8 cellular contexts compared by ENCODE assay signal in the genomic region with DNA sequence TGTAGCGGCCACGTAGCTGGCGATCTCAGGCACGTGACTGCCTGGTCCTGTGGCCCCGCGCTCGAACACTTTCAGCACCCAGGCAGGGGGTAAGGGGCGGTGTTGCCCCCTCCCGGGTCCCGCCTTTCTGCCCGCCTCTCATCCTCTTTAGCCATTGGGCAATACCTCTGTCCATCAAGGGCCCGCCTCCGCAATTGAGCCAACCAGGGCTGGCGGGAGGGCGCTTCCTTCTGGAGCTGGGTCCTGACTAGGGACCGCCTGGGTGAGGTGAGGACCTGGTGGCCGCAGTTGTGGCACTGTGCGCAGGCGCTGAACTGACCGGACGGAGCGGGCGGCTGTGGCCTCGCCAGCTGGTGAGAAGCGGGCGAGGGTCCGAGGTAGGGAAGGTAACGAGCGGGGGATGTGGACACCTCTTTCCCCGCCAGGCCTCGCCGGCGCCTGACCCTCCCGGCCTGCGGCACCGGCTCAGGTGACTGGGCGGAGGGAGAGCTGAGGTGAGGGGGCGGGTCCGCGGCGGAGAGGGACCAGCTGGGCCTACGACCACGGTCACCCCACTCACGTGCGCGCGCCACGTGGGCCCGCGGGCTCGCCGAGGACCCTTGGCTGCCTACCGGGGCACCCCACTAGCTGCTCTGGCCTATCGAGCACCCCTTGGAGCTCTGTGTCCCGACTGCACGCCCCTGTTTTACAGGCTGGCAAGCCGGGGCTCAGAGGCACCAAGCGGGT. TPM values are rescaled to one million over a fixed set of nuclear protein-coding genes. Genes with fewer than 3 reads are reported as not detected.
DNase-seq lines count a peak whose midpoint lies in the region; ATAC-seq and TF ChIP-seq lines count a peak whose summit lies in the region.

A gene with protein sequence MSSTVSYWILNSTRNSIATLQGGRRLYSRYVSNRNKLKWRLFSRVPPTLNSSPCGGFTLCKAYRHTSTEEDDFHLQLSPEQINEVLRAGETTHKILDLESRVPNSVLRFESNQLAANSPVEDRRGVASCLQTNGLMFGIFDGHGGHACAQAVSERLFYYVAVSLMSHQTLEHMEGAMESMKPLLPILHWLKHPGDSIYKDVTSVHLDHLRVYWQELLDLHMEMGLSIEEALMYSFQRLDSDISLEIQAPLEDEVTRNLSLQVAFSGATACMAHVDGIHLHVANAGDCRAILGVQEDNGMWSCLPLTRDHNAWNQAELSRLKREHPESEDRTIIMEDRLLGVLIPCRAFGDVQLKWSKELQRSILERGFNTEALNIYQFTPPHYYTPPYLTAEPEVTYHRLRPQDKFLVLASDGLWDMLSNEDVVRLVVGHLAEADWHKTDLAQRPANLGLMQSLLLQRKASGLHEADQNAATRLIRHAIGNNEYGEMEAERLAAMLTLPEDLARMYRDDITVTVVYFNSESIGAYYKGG (plus strand): TSS at position 228 of the 726 bp plus-strand sequence. CDS start 3,770 bp downstream, outside the sequence.

- H3K4me1 Mint-ChIP-seq in type B pancreatic cell (ENCODE audit: unreplicated experiment), result peaks cover 19% of the 10 kb centered on the region

- H3K27me3 Mint-ChIP-seq in type B pancreatic cell, result no peaks in the 10 kb centered on the region

- ATAC-seq in HG02798 (IDR thresholded peaks at IDR 0.05; ENCODE audit: poor library complexity, unreplicated experiment), result peak; percentile 97
- ATAC-seq in heart right ventricle, result peak; percentile 96 to 98 (median 98)

- peaks cover 0 to 25% (median 7%) of the 10 kb centered on the region in 9 donors for H3K36me3 ChIP-seq in heart right ventricle

- peak; percentile 96 for DNase-seq in GM13976 (ENCODE audit: low spot score)
- DNase-seq in NCI-H1417 treated with DMSO at 0.1 percent for 48 hours (lab: John Stamatoyannopoulos, UW), result peak; percentile 80
- peak; percentile 82 to 91 (median 85) for DNase-seq in T-helper 1 cell
- peak; percentile 85 for DNase-seq in amniotic epithelial cell (ENCODE audit: low read depth)
- DNase-seq in heart right ventricle, result peak; percentile 90 to 96
- peak; percentile 91 to 100 (median 96) for DNase-seq in posterior cingulate gyrus
- peak; percentile 93 for DNase-seq in type B pancreatic cell (ENCODE audit: extremely low spot score, unreplicated experiment)

- peak within 1 kb of the TSS; percentile 70 to 97 (median 86) for H3K4me3 ChIP-seq in heart right ventricle

- peak within 1 kb of the TSS in 9 of 10 donors; percentile 10 to 75 (median 57) for H3K27ac ChIP-seq in heart right ventricle

- H3K9me3 ChIP-seq in heart right ventricle, result no peaks in the 10 kb centered on the region

- in situ Hi-C loops in GM13976 (cut with MboI; ENCODE audit: low sequenced_read_pairs, unreplicated experiment), result no loop called here

- H3K36me3 Mint-ChIP-seq in type B pancreatic cell, result peaks cover 5% of the 10 kb centered on the region

- intact Hi-C loops in heart right ventricle (cut with DNase I) (no loop called here), posterior cingulate gyrus (cut with DNase I) (no loop called here)

- H3K4me1 ChIP-seq in heart right ventricle, result peaks cover 0 to 25% (median 9%) of the 10 kb centered on the region in 9 donors

- TF ChIP-seq CTCF in GM13976 (IDR thresholded peaks at IDR 0.05; ENCODE audit: borderline replicate concordance, control extremely low read depth, extremely low read depth, insufficient read depth, missing control alignments) (no peak), heart right ventricle (IDR thresholded peaks at IDR 0.05) (no peak), type B pancreatic cell (conservative IDR thresholded peaks at IDR 0.05) (no peak)

- no peaks in the 10 kb centered on the region for H3K9me3 Mint-ChIP-seq in type B pancreatic cell

- peak within 1 kb of the TSS; percentile 99 for H3K4me3 Mint-ChIP-seq in type B pancreatic cell

- WGBS in heart right ventricle, 2 donors, result 0% methylated on average over 58 of the region's 58 CpGs

- peak within 1 kb of the TSS; percentile 87 for H3K27ac Mint-ChIP-seq in type B pancreatic cell

- no peaks in the 10 kb centered on the region for H3K27me3 ChIP-seq in heart right ventricle

RNA-seq across cellular contexts. Expression of the gene that starts here (rescaled TPM):
- total RNA-seq in heart right ventricle, result 1 to 10 TPM; 2.9 to 5.7 (median 3.8) TPM
- polyA plus RNA-seq in heart right ventricle, result 1 to 10 TPM; 1.2 to 1.4 TPM
- total RNA-seq in type B pancreatic cell (ENCODE audit: low replicate concordance), result 16.1 and 18.5 TPM in 2 replicates

Comparison
In these comparisons a context has a peak if more than half of its experiments do, and no peak if none do; other contexts are left out.
1. Peak in every context shown above with its lines: DNase-seq, ATAC-seq, H3K4me3 ChIP-seq and H3K27ac ChIP-seq.